Comparison of ENCODE assay signal across 1 cellular context in genomic region chr9:113275147-113276131, GRCh38.
TF ChIP-seq lines count a peak whose summit lies in the region.

Gene CDC26, minus strand, starts transcription at chr9:113275572. Its CDS starts 3,065 bp downstream, at chr9:113272507.
Gene PRPF4, plus strand, starts transcription at chr9:113275658. Its CDS starts 86 bp downstream, at chr9:113275744.

TF ChIP-seq in GM12878, 131 proteins besides CTCF, POLR2A, EP300 and RAD21 (continued from another document and continues in another):
- TF ChIP-seq ZBTB11 (CRISPR knock-in tag; IDR thresholded peaks at IDR 0.05) (no peak), NR2C1 (IDR thresholded peaks at IDR 0.05) (peak; percentile 95), ZNF217 (IDR thresholded peaks at IDR 0.05) (no peak), SIN3A (IDR thresholded peaks at IDR 0.05; ENCODE audit: low read depth, low read length) (peak; percentile 92), SUZ12 (IDR thresholded peaks at IDR 0.05; ENCODE audit: unreplicated experiment) (no peak), IKZF1 (conservative IDR thresholded peaks at IDR 0.05) (peak; percentile 94), RELA (IDR thresholded peaks at IDR 0.05; ENCODE audit: borderline replicate concordance, partially characterized antibody) (no peak), MXI1 (IDR thresholded peaks at IDR 0.05; ENCODE audit: low read depth, low read length) (peak; percentile 88), RCOR1 (conservative IDR thresholded peaks at IDR 0.05; ENCODE audit: low read depth, low read length) (no peak), BMI1 (IDR thresholded peaks at IDR 0.05; ENCODE audit: borderline replicate concordance) (peak; percentile 38; the same call in 1 of the 2 replicates), ZNF207 (IDR thresholded peaks at IDR 0.05; ENCODE audit: borderline replicate concordance) (no peak), MAX (IDR thresholded peaks at IDR 0.05; ENCODE audit: low read depth, low read length) (peak; percentile 88), TCF7 (IDR thresholded peaks at IDR 0.05; ENCODE audit: borderline replicate concordance) (no peak), MYB (IDR thresholded peaks at IDR 0.05; ENCODE audit: borderline replicate concordance, low read depth, low read length) (no peak), BRCA1 (IDR thresholded peaks at IDR 0.05; ENCODE audit: low read depth, low read length) (no peak; the same call in 1 of the 2 replicates), RAD51 (IDR thresholded peaks at IDR 0.05) (no peak), TCF3 (IDR thresholded peaks at IDR 0.05; ENCODE audit: borderline replicate concordance, insufficient read depth, low read depth, low read length) (0 out of 2 replicates have a peak, but pooled peaks have one; percentile 10), ATF7 (IDR thresholded peaks at IDR 0.05; ENCODE audit: low read depth) (peak; percentile 91), NBN (IDR thresholded peaks at IDR 0.05) (peak; percentile 90), KDM1A (IDR thresholded peaks at IDR 0.05; ENCODE audit: borderline replicate concordance) (no peak), PAX5 (IDR thresholded peaks at IDR 0.05; ENCODE audit: borderline replicate concordance, low read depth, low read length) (peak; percentile 14; the same call in 1 of the 2 replicates), MTA2 (IDR thresholded peaks at IDR 0.05; ENCODE audit: low read depth) (peak; percentile 68), HDAC6 (IDR thresholded peaks at IDR 0.05; ENCODE audit: unreplicated experiment) (peak; percentile 76), POU2F2 (IDR thresholded peaks at IDR 0.05; ENCODE audit: borderline replicate concordance, low read depth, low read length) (0 out of 3 replicates have a peak, but pooled peaks have one; percentile 72), ZNF274 (IDR thresholded peaks at IDR 0.05; ENCODE audit: insufficient read depth, insufficient read length) (no peak), HCFC1 (IDR thresholded peaks at IDR 0.05; ENCODE audit: low read length) (peak; percentile 92), NFYA (IDR thresholded peaks at IDR 0.05; ENCODE audit: borderline replicate concordance, low read depth, low read length) (no peak), RBBP5 (conservative IDR thresholded peaks at IDR 0.05) (no peak), SMAD5 (IDR thresholded peaks at IDR 0.05; ENCODE audit: low read depth) (peak; percentile 95), MEF2A (IDR thresholded peaks at IDR 0.05; ENCODE audit: insufficient read depth, low read depth, low read length) (no peak), NR2F1 (conservative IDR thresholded peaks at IDR 0.05) (peak; percentile 85), CHD4 (IDR thresholded peaks at IDR 0.05) (no peak), USF1 (IDR thresholded peaks at IDR 0.05; ENCODE audit: borderline replicate concordance, extremely low read length, insufficient read depth, low read depth, low read length) (no peak), CBFB (IDR thresholded peaks at IDR 0.05; ENCODE audit: low read depth) (peak; percentile 82; the same call in 1 of the 2 replicates)
- TF ChIP-seq, protein P1, sequence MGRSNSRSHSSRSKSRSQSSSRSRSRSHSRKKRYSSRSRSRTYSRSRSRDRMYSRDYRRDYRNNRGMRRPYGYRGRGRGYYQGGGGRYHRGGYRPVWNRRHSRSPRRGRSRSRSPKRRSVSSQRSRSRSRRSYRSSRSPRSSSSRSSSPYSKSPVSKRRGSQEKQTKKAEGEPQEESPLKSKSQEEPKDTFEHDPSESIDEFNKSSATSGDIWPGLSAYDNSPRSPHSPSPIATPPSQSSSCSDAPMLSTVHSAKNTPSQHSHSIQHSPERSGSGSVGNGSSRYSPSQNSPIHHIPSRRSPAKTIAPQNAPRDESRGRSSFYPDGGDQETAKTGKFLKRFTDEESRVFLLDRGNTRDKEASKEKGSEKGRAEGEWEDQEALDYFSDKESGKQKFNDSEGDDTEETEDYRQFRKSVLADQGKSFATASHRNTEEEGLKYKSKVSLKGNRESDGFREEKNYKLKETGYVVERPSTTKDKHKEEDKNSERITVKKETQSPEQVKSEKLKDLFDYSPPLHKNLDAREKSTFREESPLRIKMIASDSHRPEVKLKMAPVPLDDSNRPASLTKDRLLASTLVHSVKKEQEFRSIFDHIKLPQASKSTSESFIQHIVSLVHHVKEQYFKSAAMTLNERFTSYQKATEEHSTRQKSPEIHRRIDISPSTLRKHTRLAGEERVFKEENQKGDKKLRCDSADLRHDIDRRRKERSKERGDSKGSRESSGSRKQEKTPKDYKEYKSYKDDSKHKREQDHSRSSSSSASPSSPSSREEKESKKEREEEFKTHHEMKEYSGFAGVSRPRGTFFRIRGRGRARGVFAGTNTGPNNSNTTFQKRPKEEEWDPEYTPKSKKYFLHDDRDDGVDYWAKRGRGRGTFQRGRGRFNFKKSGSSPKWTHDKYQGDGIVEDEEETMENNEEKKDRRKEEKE (IDR thresholded peaks at IDR 0.05): no peak
- TF ChIP-seq, protein P2, sequence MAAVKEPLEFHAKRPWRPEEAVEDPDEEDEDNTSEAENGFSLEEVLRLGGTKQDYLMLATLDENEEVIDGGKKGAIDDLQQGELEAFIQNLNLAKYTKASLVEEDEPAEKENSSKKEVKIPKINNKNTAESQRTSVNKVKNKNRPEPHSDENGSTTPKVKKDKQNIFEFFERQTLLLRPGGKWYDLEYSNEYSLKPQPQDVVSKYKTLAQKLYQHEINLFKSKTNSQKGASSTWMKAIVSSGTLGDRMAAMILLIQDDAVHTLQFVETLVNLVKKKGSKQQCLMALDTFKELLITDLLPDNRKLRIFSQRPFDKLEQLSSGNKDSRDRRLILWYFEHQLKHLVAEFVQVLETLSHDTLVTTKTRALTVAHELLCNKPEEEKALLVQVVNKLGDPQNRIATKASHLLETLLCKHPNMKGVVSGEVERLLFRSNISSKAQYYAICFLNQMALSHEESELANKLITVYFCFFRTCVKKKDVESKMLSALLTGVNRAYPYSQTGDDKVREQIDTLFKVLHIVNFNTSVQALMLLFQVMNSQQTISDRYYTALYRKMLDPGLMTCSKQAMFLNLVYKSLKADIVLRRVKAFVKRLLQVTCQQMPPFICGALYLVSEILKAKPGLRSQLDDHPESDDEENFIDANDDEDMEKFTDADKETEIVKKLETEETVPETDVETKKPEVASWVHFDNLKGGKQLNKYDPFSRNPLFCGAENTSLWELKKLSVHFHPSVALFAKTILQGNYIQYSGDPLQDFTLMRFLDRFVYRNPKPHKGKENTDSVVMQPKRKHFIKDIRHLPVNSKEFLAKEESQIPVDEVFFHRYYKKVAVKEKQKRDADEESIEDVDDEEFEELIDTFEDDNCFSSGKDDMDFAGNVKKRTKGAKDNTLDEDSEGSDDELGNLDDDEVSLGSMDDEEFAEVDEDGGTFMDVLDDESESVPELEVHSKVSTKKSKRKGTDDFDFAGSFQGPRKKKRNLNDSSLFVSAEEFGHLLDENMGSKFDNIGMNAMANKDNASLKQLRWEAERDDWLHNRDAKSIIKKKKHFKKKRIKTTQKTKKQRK (IDR thresholded peaks at IDR 0.05; ENCODE audit: low read depth, low read length): no peak
- TF ChIP-seq, protein P3, sequence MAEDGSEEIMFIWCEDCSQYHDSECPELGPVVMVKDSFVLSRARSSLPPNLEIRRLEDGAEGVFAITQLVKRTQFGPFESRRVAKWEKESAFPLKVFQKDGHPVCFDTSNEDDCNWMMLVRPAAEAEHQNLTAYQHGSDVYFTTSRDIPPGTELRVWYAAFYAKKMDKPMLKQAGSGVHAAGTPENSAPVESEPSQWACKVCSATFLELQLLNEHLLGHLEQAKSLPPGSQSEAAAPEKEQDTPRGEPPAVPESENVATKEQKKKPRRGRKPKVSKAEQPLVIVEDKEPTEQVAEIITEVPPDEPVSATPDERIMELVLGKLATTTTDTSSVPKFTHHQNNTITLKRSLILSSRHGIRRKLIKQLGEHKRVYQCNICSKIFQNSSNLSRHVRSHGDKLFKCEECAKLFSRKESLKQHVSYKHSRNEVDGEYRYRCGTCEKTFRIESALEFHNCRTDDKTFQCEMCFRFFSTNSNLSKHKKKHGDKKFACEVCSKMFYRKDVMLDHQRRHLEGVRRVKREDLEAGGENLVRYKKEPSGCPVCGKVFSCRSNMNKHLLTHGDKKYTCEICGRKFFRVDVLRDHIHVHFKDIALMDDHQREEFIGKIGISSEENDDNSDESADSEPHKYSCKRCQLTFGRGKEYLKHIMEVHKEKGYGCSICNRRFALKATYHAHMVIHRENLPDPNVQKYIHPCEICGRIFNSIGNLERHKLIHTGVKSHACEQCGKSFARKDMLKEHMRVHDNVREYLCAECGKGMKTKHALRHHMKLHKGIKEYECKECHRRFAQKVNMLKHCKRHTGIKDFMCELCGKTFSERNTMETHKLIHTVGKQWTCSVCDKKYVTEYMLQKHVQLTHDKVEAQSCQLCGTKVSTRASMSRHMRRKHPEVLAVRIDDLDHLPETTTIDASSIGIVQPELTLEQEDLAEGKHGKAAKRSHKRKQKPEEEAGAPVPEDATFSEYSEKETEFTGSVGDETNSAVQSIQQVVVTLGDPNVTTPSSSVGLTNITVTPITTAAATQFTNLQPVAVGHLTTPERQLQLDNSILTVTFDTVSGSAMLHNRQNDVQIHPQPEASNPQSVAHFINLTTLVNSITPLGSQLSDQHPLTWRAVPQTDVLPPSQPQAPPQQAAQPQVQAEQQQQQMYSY (CRISPR knock-in tag; IDR thresholded peaks at IDR 0.05): no peak
- TF ChIP-seq, protein P4, sequence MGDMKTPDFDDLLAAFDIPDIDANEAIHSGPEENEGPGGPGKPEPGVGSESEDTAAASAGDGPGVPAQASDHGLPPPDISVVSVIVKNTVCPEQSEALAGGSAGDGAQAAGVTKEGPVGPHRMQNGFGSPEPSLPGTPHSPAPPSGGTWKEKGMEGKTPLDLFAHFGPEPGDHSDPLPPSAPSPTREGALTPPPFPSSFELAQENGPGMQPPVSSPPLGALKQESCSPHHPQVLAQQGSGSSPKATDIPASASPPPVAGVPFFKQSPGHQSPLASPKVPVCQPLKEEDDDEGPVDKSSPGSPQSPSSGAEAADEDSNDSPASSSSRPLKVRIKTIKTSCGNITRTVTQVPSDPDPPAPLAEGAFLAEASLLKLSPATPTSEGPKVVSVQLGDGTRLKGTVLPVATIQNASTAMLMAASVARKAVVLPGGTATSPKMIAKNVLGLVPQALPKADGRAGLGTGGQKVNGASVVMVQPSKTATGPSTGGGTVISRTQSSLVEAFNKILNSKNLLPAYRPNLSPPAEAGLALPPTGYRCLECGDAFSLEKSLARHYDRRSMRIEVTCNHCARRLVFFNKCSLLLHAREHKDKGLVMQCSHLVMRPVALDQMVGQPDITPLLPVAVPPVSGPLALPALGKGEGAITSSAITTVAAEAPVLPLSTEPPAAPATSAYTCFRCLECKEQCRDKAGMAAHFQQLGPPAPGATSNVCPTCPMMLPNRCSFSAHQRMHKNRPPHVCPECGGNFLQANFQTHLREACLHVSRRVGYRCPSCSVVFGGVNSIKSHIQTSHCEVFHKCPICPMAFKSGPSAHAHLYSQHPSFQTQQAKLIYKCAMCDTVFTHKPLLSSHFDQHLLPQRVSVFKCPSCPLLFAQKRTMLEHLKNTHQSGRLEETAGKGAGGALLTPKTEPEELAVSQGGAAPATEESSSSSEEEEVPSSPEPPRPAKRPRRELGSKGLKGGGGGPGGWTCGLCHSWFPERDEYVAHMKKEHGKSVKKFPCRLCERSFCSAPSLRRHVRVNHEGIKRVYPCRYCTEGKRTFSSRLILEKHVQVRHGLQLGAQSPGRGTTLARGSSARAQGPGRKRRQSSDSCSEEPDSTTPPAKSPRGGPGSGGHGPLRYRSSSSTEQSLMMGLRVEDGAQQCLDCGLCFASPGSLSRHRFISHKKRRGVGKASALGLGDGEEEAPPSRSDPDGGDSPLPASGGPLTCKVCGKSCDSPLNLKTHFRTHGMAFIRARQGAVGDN (IDR thresholded peaks at IDR 0.05): peak; percentile 66; the same call in 1 of the 2 replicates
- TF ChIP-seq, protein P5, sequence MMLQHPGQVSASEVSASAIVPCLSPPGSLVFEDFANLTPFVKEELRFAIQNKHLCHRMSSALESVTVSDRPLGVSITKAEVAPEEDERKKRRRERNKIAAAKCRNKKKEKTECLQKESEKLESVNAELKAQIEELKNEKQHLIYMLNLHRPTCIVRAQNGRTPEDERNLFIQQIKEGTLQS (IDR thresholded peaks at IDR 0.05; ENCODE audit: borderline replicate concordance, extremely low read depth, low read depth, low read length): no peak; the same call in 1 of the 2 replicates
- TF ChIP-seq, protein P6, sequence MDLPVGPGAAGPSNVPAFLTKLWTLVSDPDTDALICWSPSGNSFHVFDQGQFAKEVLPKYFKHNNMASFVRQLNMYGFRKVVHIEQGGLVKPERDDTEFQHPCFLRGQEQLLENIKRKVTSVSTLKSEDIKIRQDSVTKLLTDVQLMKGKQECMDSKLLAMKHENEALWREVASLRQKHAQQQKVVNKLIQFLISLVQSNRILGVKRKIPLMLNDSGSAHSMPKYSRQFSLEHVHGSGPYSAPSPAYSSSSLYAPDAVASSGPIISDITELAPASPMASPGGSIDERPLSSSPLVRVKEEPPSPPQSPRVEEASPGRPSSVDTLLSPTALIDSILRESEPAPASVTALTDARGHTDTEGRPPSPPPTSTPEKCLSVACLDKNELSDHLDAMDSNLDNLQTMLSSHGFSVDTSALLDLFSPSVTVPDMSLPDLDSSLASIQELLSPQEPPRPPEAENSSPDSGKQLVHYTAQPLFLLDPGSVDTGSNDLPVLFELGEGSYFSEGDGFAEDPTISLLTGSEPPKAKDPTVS (IDR thresholded peaks at IDR 0.05; ENCODE audit: low read depth, low read length): no peak
